ENCODE assay signal across 24 cellular contexts in the genomic region with DNA sequence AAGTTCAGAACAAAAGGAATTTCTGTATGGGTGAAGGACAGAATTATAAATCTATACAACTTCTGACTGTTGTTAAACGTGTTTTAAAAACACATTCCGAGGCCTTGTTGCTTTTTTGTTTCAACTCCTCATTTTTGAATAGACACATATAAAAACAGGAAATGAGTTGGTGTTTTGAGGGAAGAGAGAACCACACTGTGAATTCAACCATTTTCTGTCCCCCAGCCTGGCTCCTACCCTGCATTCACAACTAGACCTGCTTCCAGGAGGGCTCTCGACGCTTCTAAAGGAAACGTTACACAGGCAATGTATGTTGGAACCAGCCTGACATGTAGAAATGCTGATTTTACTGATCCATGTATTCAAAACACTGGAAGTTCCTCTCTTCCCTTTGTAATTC.
"Had no signal": no experiment of that assay in that cellular context is flagged by ENCODE, and none has a peak within 500 bp of the region (broad histone marks: within the 10 kb centered on the region; RNA-seq: fewer than 3 reads in every experiment).

No MANE protein-coding gene starts in this region.

- FAIRE-seq: colon, keratinocyte, small intestine, TTC549 had no signal

- H3K9me3 ChIP-seq: breast epithelium, heart right ventricle, mucosa of descending colon, stomach, transverse colon, uterus had no signal

- H3K4me3 ChIP-seq: breast epithelium, heart right ventricle, mucosa of descending colon, stomach, transverse colon, uterus had no signal

- H3K27ac ChIP-seq: epithelial cell of prostate, heart right ventricle, stomach, transverse colon, uterus, WERI-Rb-1 had no signal

- H3K36me3 ChIP-seq: breast epithelium, heart right ventricle, stomach, transverse colon, uterus, WERI-Rb-1 had no signal

- H3K27me3 ChIP-seq: breast epithelium, stomach, transverse colon, uterus had no signal

- ATAC-seq: activated CD8-positive, alpha-beta memory T cell treated with anti-CD3 and anti-CD28 coated beads, Interleukin-2, amount 10 ng/mL, durations not matched to agents 7 days and 5 days; activated naive CD4-positive, alpha-beta T cell treated with anti-CD3 and anti-CD28 coated beads, Interleukin-2, amount 50 U/mL, for 72 hours; heart right ventricle; left colon; mucosa of descending colon; sciatic nerve; stimulated activated memory B cell treated with anti-CD40 and anti-IgM and Interleukin-4, amounts not matched to agents 10 μg/mL and 1 μg/mL and 100 μg/mL, for 72 hours had no signal

- H3K4me1 ChIP-seq: breast epithelium, transverse colon, uterus had no signal

- DNase-seq: activated CD4-positive, CD25-positive, alpha-beta regulatory T cell treated with anti-CD3 and anti-CD28 coated beads, Interleukin-2, amount 50 U/mL, for 72 hours; activated CD8-positive, alpha-beta memory T cell treated with anti-CD3 and anti-CD28 coated beads, Interleukin-2, amount 10 ng/mL, durations not matched to agents 7 days and 5 days; activated gamma-delta T cell; activated T-cell treated with anti-CD3 and anti-CD28 coated beads for 4 hours; heart right ventricle; left colon; mesenchymal stem cell; mucosa of descending colon; nephron progenitor cell; nucleus accumbens; small intestine; stimulated activated CD4-positive, alpha-beta T cell treated with anti-CD3 and anti-CD28 coated beads, Interleukin-15, amount 100 ng/mL, for 24 hours; stomach; transverse colon; uterus; WERI-Rb-1 had no signal
